ENCODE assay signal across 20 cellular contexts in genomic region chr18:59952283-59953007, GRCh38. TPM values are rescaled to one million over a fixed set of nuclear protein-coding genes. Genes with fewer than 3 reads are reported as not detected.
DNase-seq lines count a peak whose midpoint lies in the region; ATAC-seq and TF ChIP-seq lines count a peak whose summit lies in the region.
"Had no signal": no experiment of that assay in that cellular context is flagged by ENCODE, and none has a peak within 500 bp of the region (broad histone marks: within the 10 kb centered on the region; RNA-seq: fewer than 3 reads in every experiment).

No MANE protein-coding gene starts in this region.

- H3K27ac Mint-ChIP-seq in activated T-helper 2 cell treated with anti-CD3 and anti-CD28 coated beads, Interferon-gamma antibody, Interleukin-2, Interleukin-4, amounts not matched to agents 10 μg/mL and 5 μg/mL and 100 μg/mL, durations not matched to agents 14 hours and 24 hours and 36 hours: peak overlapping the region; percentile 62
- H3K27ac Mint-ChIP-seq: nephron progenitor cell, progenitor cell of endocrine pancreas had no signal

- no peaks in the 10 kb centered on the region for H3K79me2 ChIP-seq in Karpas-422 (ENCODE audit: low read length)

- H4K20me1 ChIP-seq in Karpas-422 (ENCODE audit: insufficient read depth, low read depth, low read length): no peaks in the 10 kb centered on the region
- H4K20me1 ChIP-seq: BLaER1 treated with 17β-estradiol and CSF1 and Interleukin-3, amounts not matched to agents 10 nM and 100 nM had no signal

- H3K27me3 ChIP-seq in Karpas-422 (ENCODE audit: low read length) (no peaks in the 10 kb centered on the region), esophagus squamous epithelium (no peaks in the 10 kb centered on the region)
- H3K27me3 ChIP-seq: BLaER1 treated with 17β-estradiol and CSF1 and Interleukin-3, amounts not matched to agents 10 nM and 100 nM; gastroesophageal sphincter had no signal

- peaks cover 41% of the 10 kb centered on the region for H3K4me1 ChIP-seq in Karpas-422 (ENCODE audit: low read length)
- H3K4me1 ChIP-seq in esophagus squamous epithelium: peaks cover 0 to 65% (median 17%) of the 10 kb centered on the region in 3 donors

- H3K27ac ChIP-seq in Karpas-422 (ENCODE audit: low read length): no peak overlapping the region
- peak overlapping the region in 2 of 4 donors; percentile 68 to 79 for H3K27ac ChIP-seq in esophagus squamous epithelium
- H3K27ac ChIP-seq: BLaER1 treated with 17β-estradiol and CSF1 and Interleukin-3, amounts not matched to agents 10 nM and 100 nM; dorsolateral prefrontal cortex; gastroesophageal sphincter had no signal

- intact Hi-C loops in activated T-helper 2 cell treated with anti-CD3 and anti-CD28 coated beads, Interferon-gamma antibody, Interleukin-2, Interleukin-4, amounts not matched to agents 10 μg/mL and 5 μg/mL and 100 μg/mL, durations not matched to agents 14 hours and 24 hours and 36 hours (cut with micrococcal nuclease): loop anchor here (5.0 kb wide), 1 partner anchor 105 kb away; no protein-coding TSS in a partner anchor
- intact Hi-C loops in esophagus squamous epithelium (cut with DNase I): no loop called here

- H3K4me3 ChIP-seq in Karpas-422 (ENCODE audit: low read length): no peak overlapping the region
- H3K4me3 ChIP-seq in foreskin fibroblast (ENCODE audit: low read depth in 1 of 2, low read length in 2 of 2): no peak overlapping the region
- H3K4me3 ChIP-seq in esophagus squamous epithelium: no peak overlapping the region
- H3K4me3 ChIP-seq: BLaER1 treated with 17β-estradiol and CSF1 and Interleukin-3, amounts not matched to agents 10 nM and 100 nM; dorsolateral prefrontal cortex; gastroesophageal sphincter; K562 had no signal

- peaks cover 6% of the 10 kb centered on the region for H3K27me3 Mint-ChIP-seq in activated T-helper 2 cell treated with anti-CD3 and anti-CD28 coated beads, Interferon-gamma antibody, Interleukin-2, Interleukin-4, amounts not matched to agents 10 μg/mL and 5 μg/mL and 100 μg/mL, durations not matched to agents 14 hours and 24 hours and 36 hours (ENCODE audit: low read depth)
- H3K27me3 Mint-ChIP-seq: progenitor cell of endocrine pancreas had no signal

- no peak for ATAC-seq in HG03520 (IDR thresholded peaks at IDR 0.05; ENCODE audit: unreplicated experiment)
- ATAC-seq: gastroesophageal sphincter, K562 had no signal

- no peaks in the 10 kb centered on the region for H3K36me3 Mint-ChIP-seq in activated T-helper 2 cell treated with anti-CD3 and anti-CD28 coated beads, Interferon-gamma antibody, Interleukin-2, Interleukin-4, amounts not matched to agents 10 μg/mL and 5 μg/mL and 100 μg/mL, durations not matched to agents 14 hours and 24 hours and 36 hours (ENCODE audit: low read depth)

- no peak for TF ChIP-seq POLR2A in esophagus squamous epithelium (IDR thresholded peaks at IDR 0.05)

- H3K9me3 Mint-ChIP-seq in activated T-helper 2 cell treated with anti-CD3 and anti-CD28 coated beads, Interferon-gamma antibody, Interleukin-2, Interleukin-4, amounts not matched to agents 10 μg/mL and 5 μg/mL and 100 μg/mL, durations not matched to agents 14 hours and 24 hours and 36 hours: no peaks in the 10 kb centered on the region
- H3K9me3 Mint-ChIP-seq: nephron progenitor cell had no signal

- no peak overlapping the region for H3K9ac ChIP-seq in Karpas-422 (ENCODE audit: low read length)
- H3K9ac ChIP-seq: BLaER1 treated with 17β-estradiol and CSF1 and Interleukin-3, amounts not matched to agents 10 nM and 100 nM had no signal

- no peak overlapping the region for H2AFZ ChIP-seq in Karpas-422 (ENCODE audit: low read length)

- peak overlapping the region; percentile 48 for H3K4me2 ChIP-seq in Karpas-422 (ENCODE audit: low read depth, low read length, poor library complexity, severe bottlenecking)
- H3K4me2 ChIP-seq: BLaER1 treated with 17β-estradiol and CSF1 and Interleukin-3, amounts not matched to agents 10 nM and 100 nM had no signal

- H3K36me3 ChIP-seq in Karpas-422 (ENCODE audit: insufficient read depth, low read length) (no peaks in the 10 kb centered on the region), esophagus squamous epithelium (no peaks in the 10 kb centered on the region)
- H3K36me3 ChIP-seq: BLaER1 treated with 17β-estradiol and CSF1 and Interleukin-3, amounts not matched to agents 10 nM and 100 nM; gastroesophageal sphincter had no signal

- TF ChIP-seq CTCF in foreskin fibroblast (IDR thresholded peaks at IDR 0.05; ENCODE audit: low read depth, low read length): no peak
- TF ChIP-seq CTCF in esophagus squamous epithelium (IDR thresholded peaks at IDR 0.05): no peak

- H3K9me2 ChIP-seq in Karpas-422 (replicated peaks; ENCODE audit: insufficient read depth, low read length): no peaks in the 10 kb centered on the region

- DNase-seq in NCI-H1092 treated with DMSO at 0.1 percent for 48 hours (lab: John Stamatoyannopoulos, UW): peak; percentile 11
- no peak for DNase-seq in NCI-H1092 (lab: John Stamatoyannopoulos, UW)
- peak; percentile 9 for DNase-seq in DMS79 treated with DMSO at 0.1 percent for 48 hours (lab: John Stamatoyannopoulos, UW)
- no peak for DNase-seq in Karpas-422
- no peak for DNase-seq in activated T-helper 2 cell treated with anti-CD3 and anti-CD28 coated beads, Interferon-gamma antibody, Interleukin-2, Interleukin-4, amounts not matched to agents 10 μg/mL and 5 μg/mL and 100 μg/mL, durations not matched to agents 14 hours and 24 hours and 36 hours (ENCODE audit: low spot score)
- DNase-seq in foreskin fibroblast: no peak
- no peak for DNase-seq in esophagus squamous epithelium (lab: John Stamatoyannopoulos, UW)
- DNase-seq: 8988T; activated effector memory CD4-positive, alpha-beta T cell treated with Interleukin-2 at 50 U/mL for 16 hours; caudate nucleus; dorsolateral prefrontal cortex; NCI-H82; nephron progenitor cell; stimulated activated CD4-positive, alpha-beta T cell treated with anti-CD3 and anti-CD28 coated beads, Interleukin-2, amount 100 ng/mL, for 24 hours; T-helper 9 cell had no signal

- H3K9me3 ChIP-seq in Karpas-422 (ENCODE audit: low read length) (no peaks in the 10 kb centered on the region), esophagus squamous epithelium (no peaks in the 10 kb centered on the region)
- H3K9me3 ChIP-seq: BLaER1 treated with 17β-estradiol and CSF1 and Interleukin-3, amounts not matched to agents 10 nM and 100 nM; gastroesophageal sphincter had no signal

- WGBS in esophagus squamous epithelium, 2 donors: 53 to 64% methylated on average over 6 of the region's 6 CpGs

- H3K4me1 Mint-ChIP-seq in activated T-helper 2 cell treated with anti-CD3 and anti-CD28 coated beads, Interferon-gamma antibody, Interleukin-2, Interleukin-4, amounts not matched to agents 10 μg/mL and 5 μg/mL and 100 μg/mL, durations not matched to agents 14 hours and 24 hours and 36 hours (ENCODE audit: low read depth): peaks cover 38% of the 10 kb centered on the region
- H3K4me1 Mint-ChIP-seq: nephron progenitor cell had no signal

- no peak overlapping the region for H3K4me3 Mint-ChIP-seq in activated T-helper 2 cell treated with anti-CD3 and anti-CD28 coated beads, Interferon-gamma antibody, Interleukin-2, Interleukin-4, amounts not matched to agents 10 μg/mL and 5 μg/mL and 100 μg/mL, durations not matched to agents 14 hours and 24 hours and 36 hours (ENCODE audit: low read depth)
- H3K4me3 Mint-ChIP-seq: nephron progenitor cell had no signal

RNA-seq across cellular contexts. Expression of gene PMAIP1, which starts 52.6 kb away (rescaled TPM):
- 43.4 and 52.8 TPM in 2 replicates for total RNA-seq in Karpas-422 (2014; rRNA removed; shearing (Covaris generic); ENCODE audit: low replicate concordance)
- 41.8 and 42.0 TPM in 2 replicates for total RNA-seq in activated T-helper 2 cell treated with anti-CD3 and anti-CD28 coated beads, Interferon-gamma antibody, Interleukin-2, Interleukin-4, amounts not matched to agents 10 μg/mL and 5 μg/mL and 100 μg/mL, durations not matched to agents 14 hours and 24 hours and 36 hours
- total RNA-seq in esophagus squamous epithelium: 10 to 100 TPM in 1 of 4 donors, 1 to 10 TPM in 3; 6.9 to 12.5 (median 7.8) TPM

Comparison
In these comparisons a context has a peak if more than half of its experiments do, and no peak if none do; other contexts are left out.
1. DNase-seq: peak in NCI-H1092 treated with DMSO at 0.1 percent for 48 hours (single experiment) and DMS79 treated with DMSO at 0.1 percent for 48 hours (single experiment); none in NCI-H1092 (single experiment), Karpas-422 (single experiment), activated T-helper 2 cell treated with anti-CD3 and anti-CD28 coated beads, Interferon-gamma antibody, Interleukin-2, Interleukin-4, amounts not matched to agents 10 μg/mL and 5 μg/mL and 100 μg/mL, durations not matched to agents 14 hours and 24 hours and 36 hours (single experiment), foreskin fibroblast (0 of 2) and esophagus squamous epithelium (single experiment).